ENCODE assay signal across 1 cellular context in genomic region chr2:235443580-235443979, GRCh38. TPM values are rescaled to one million over a fixed set of nuclear protein-coding genes. Genes with fewer than 3 reads are reported as not detected.
"Had no signal": no experiment of that assay in that cellular context is flagged by ENCODE, and none has a peak within 500 bp of the region (broad histone marks: within the 10 kb centered on the region; RNA-seq: fewer than 3 reads in every experiment).

No MANE protein-coding gene starts in this region.

RNA-seq across cellular contexts. Expression of gene AGAP1, which starts 50.3 kb away (rescaled TPM):
- polyA plus RNA-seq: IgD-negative memory B cell had no signal
